20 cellular contexts compared by ENCODE assay signal in genomic region chr5:9707766-9708462, GRCh38.
"Had no signal": no experiment of that assay in that cellular context is flagged by ENCODE, and none has a peak within 500 bp of the region (broad histone marks: within the 10 kb centered on the region; RNA-seq: fewer than 3 reads in every experiment).

No MANE protein-coding gene starts in this region.

- H3K4me1 ChIP-seq: body of pancreas, foreskin keratinocyte, right atrium auricular region, thyroid gland had no signal

- ATAC-seq: body of pancreas; foreskin keratinocyte; left cardiac atrium; stimulated activated naive CD8-positive, alpha-beta T cell treated with anti-CD3 and anti-CD28 coated beads, Interleukin-15, Interleukin-2, amounts not matched to agents 100 U/mL and 50 U/mL, for 24 hours; T-helper 17 cell had no signal

- H3K36me3 ChIP-seq: cardiac muscle cell, right atrium auricular region, thyroid gland had no signal

- H3K36me3 Mint-ChIP-seq: activated naive CD8-positive, alpha-beta T cell treated with anti-CD3 and anti-CD28 coated beads, Interleukin-2, amount 10 ng/mL, durations not matched to agents 7 days and 5 days; memory B cell; naive B cell had no signal

- H3K27ac ChIP-seq: body of pancreas, cardiac muscle cell, foreskin keratinocyte, right atrium auricular region, thyroid gland had no signal

- H3K4me1 Mint-ChIP-seq: activated naive CD8-positive, alpha-beta T cell treated with anti-CD3 and anti-CD28 coated beads, Interleukin-2, amount 10 ng/mL, durations not matched to agents 7 days and 5 days; memory B cell; naive B cell had no signal

- H3K27me3 ChIP-seq: body of pancreas, cardiac muscle cell, foreskin keratinocyte, right atrium auricular region, thyroid gland had no signal

- H3K4me3 Mint-ChIP-seq: activated naive CD8-positive, alpha-beta T cell treated with anti-CD3 and anti-CD28 coated beads, Interleukin-2, amount 10 ng/mL, durations not matched to agents 7 days and 5 days; memory B cell; naive B cell; T-helper 17 cell had no signal

- H3K4me3 ChIP-seq: body of pancreas, cardiac muscle cell, right atrium auricular region, thyroid gland had no signal

- H3K9me3 ChIP-seq: body of pancreas, right atrium auricular region, thyroid gland had no signal

- H3K27ac Mint-ChIP-seq: activated naive CD8-positive, alpha-beta T cell treated with anti-CD3 and anti-CD28 coated beads, Interleukin-2, amount 10 ng/mL, durations not matched to agents 7 days and 5 days; memory B cell; naive B cell; T-helper 17 cell had no signal

- H3K27me3 Mint-ChIP-seq: activated naive CD8-positive, alpha-beta T cell treated with anti-CD3 and anti-CD28 coated beads, Interleukin-2, amount 10 ng/mL, durations not matched to agents 7 days and 5 days; memory B cell; naive B cell; T-helper 17 cell had no signal

- DNase-seq: activated CD4-positive, alpha-beta T cell treated with anti-CD3 and anti-CD28 coated beads for 4 hours; activated CD4-positive, alpha-beta T cell treated with anti-CD3 and anti-CD28 coated beads, Interleukin-2, amount 50 U/mL, for 48 hours; activated CD4-positive, CD25-positive, alpha-beta regulatory T cell; activated naive CD4-positive, alpha-beta T cell treated with Interleukin-2 at 50 U/mL for 16 hours; activated naive CD8-positive, alpha-beta T cell treated with anti-CD3 and anti-CD28 coated beads, Interleukin-2, amount 10 ng/mL, durations not matched to agents 7 days and 5 days; activated T-cell treated with anti-CD3 and anti-CD28 coated beads, Interleukin-2, amount 50 U/mL, for 48 hours; body of pancreas; foreskin keratinocyte; glutamatergic neuron; islet precursor cell; left cardiac atrium; naive B cell; stimulated activated CD4-positive, alpha-beta T cell treated with anti-CD3 and anti-CD28 coated beads, Interleukin-4, amount 100 ng/mL, for 24 hours; stimulated activated naive CD8-positive, alpha-beta T cell treated with anti-CD3 and anti-CD28 coated beads, Interleukin-15, Interleukin-2, amounts not matched to agents 100 U/mL and 50 U/mL, for 24 hours; SW 1271; T-helper 17 cell; thyroid gland had no signal
